ENCODE assay signal across 8 cellular contexts in genomic region chr7:154613811-154614210, GRCh38.
"Had no signal": no experiment of that assay in that cellular context is flagged by ENCODE, and none has a peak within 500 bp of the region (broad histone marks: within the 10 kb centered on the region; RNA-seq: fewer than 3 reads in every experiment).

No MANE protein-coding gene starts in this region.

- ATAC-seq: HCT116, K562 had no signal

- H3K27ac ChIP-seq: GM23248 had no signal

- H3K9me3 ChIP-seq: HAP-1 had no signal

- DNase-seq: GM23248, GOT3, H7, HFFc6, IMR-90 had no signal

- H3K4me1 ChIP-seq: HAP-1 had no signal

- H3K36me3 ChIP-seq: HAP-1 had no signal

- H3K4me3 ChIP-seq: GM23248, HAP-1, K562 had no signal
